In genomic region chr3:10992946-10993728, GRCh38 we compare ENCODE assay signal across 12 cellular contexts. TPM values are rescaled to one million over a fixed set of nuclear protein-coding genes. Genes with fewer than 3 reads are reported as not detected.
DNase-seq lines count a peak whose midpoint lies in the region; ATAC-seq lines count a peak whose summit lies in the region.
"Had no signal": no experiment of that assay in that cellular context is flagged by ENCODE, and none has a peak within 500 bp of the region (broad histone marks: within the 10 kb centered on the region; RNA-seq: fewer than 3 reads in every experiment).

No MANE protein-coding gene starts in this region.

- intact Hi-C loops in sciatic nerve (cut with DNase I), result no loop called here

- H3K27ac ChIP-seq in caudate nucleus (ENCODE audit: low read depth, low read length), result peak overlapping the region; percentile 98

- DNase-seq in D341Med (ENCODE audit: low spot score) (peak; percentile 48), caudate nucleus (lab: John Stamatoyannopoulos, UW) (peak in 30 of 61 donors; percentile 27 to 79 (median 56)), iPS-NIHi7 (ENCODE audit: extremely low spot score) (peak; percentile 20), sciatic nerve (ENCODE audit: low spot score) (no peak), HuH-7 (ENCODE audit: low spot score) (no peak), NCI-H146 (lab: John Stamatoyannopoulos, UW) (no peak), NCI-H748 (lab: John Stamatoyannopoulos, UW; ENCODE audit: unreplicated experiment) (no peak), NCI-H524 treated with DMSO at 0.1 percent for 48 hours (lab: John Stamatoyannopoulos, UW) (no peak)
- DNase-seq: activated CD4-positive, alpha-beta T cell treated with anti-CD3 and anti-CD28 coated beads for 4 hours; kidney glomerular epithelial cell; NCI-H1694 treated with DMSO at 0.1 percent for 48 hours had no signal

- peak; percentile 33 for ATAC-seq in sciatic nerve

RNA-seq across cellular contexts. Expression of gene SLC6A1, which starts 0.6 kb away (rescaled TPM):
- 10.9 TPM for total RNA-seq in sciatic nerve
- total RNA-seq: progenitor cell of endocrine pancreas had no signal

Comparison
In these comparisons a context has a peak if more than half of its experiments do, and no peak if none do; other contexts are left out.
1. DNase-seq: peak in D341Med (single experiment) and iPS-NIHi7 (single experiment); none in sciatic nerve (single experiment), HuH-7 (single experiment), NCI-H146 (single experiment), NCI-H748 (single experiment) and NCI-H524 treated with DMSO at 0.1 percent for 48 hours (single experiment).